In genomic region chr17:33858682-33859081, GRCh38 we compare ENCODE assay signal across 1 cellular context.
TF ChIP-seq lines count a peak whose summit lies in the region.

No MANE protein-coding gene starts in this region.

TF ChIP-seq in GM23338, 12 proteins besides CTCF, POLR2A, EP300 and RAD21 (continued from another document):
- no peak for TF ChIP-seq STAT1 (IDR thresholded peaks at IDR 0.05; ENCODE audit: unreplicated experiment)
- no peak for TF ChIP-seq CREB1 (CRISPR knock-in tag; IDR thresholded peaks at IDR 0.05; ENCODE audit: low read depth)
- no peak for TF ChIP-seq REST (IDR thresholded peaks at IDR 0.05; ENCODE audit: unreplicated experiment)
